15 cellular contexts compared by ENCODE assay signal in the genomic region with DNA sequence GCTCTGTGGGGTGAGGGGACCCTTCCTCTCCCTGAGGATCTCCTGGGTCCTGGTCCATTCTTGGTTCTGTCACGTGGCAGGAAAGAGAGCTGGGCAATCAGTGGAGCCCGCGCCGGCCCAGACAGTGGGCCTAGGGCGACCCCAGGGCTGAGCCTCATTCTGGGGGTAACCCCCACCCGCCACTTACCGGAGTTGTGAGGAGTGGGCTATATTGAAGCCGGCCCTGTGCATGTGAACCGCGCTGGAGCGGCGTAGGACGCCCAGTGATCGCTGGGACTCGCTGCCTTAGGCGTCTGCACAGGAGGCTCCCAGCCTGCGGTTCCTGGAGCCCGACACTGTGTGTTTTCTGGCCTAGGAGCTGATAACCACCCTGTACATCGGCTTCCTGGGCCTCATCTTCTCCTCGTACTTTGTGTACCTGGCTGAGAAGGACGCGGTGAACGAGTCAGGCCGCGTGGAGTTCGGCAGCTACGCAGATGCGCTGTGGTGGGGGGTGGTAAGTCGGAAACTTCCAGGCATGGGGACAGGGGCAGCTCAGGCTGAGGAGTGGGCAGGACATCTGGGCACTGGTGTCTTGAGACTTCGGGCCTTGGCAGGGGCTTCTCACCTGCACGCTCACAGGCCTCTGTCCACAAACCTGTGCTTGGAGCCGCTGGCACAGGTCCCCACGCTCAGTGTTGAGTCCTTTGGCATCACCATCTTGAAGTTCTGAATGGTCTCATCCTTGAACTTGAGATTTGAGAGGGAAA.
"Had no signal": no experiment of that assay in that cellular context is flagged by ENCODE, and none has a peak within 500 bp of the region (broad histone marks: within the 10 kb centered on the region; RNA-seq: fewer than 3 reads in every experiment).

No MANE protein-coding gene starts in this region.

- H3K27ac Mint-ChIP-seq: activated CD4-positive, alpha-beta memory T cell treated with anti-CD3 and anti-CD28 coated beads for 36 hours; memory B cell; natural killer cell treated with Interleukin-12 subunit alpha and Interleukin-12 subunit beta and Interleukin-15 and Interleukin-18, amount 100 ng/mL, for 72 hours; stimulated activated effector memory CD8-positive, alpha-beta T cell treated with anti-CD3 and anti-CD28 coated beads, Interleukin-12 subunit alpha, Interleukin-12 subunit beta, amount 100 ng/mL, for 72 hours had no signal

- H3K4me1 Mint-ChIP-seq: memory B cell; stimulated activated effector memory CD8-positive, alpha-beta T cell treated with anti-CD3 and anti-CD28 coated beads, Interleukin-12 subunit alpha, Interleukin-12 subunit beta, amount 100 ng/mL, for 72 hours had no signal

- H3K4me1 ChIP-seq: gastrocnemius medialis had no signal

- H3K4me3 Mint-ChIP-seq: activated CD4-positive, alpha-beta memory T cell treated with anti-CD3 and anti-CD28 coated beads for 36 hours; activated T-cell treated with anti-CD3 and anti-CD28 coated beads, Interleukin-2, amount 50 U/mL, for 4 hours; memory B cell; natural killer cell treated with Interleukin-12 subunit alpha and Interleukin-12 subunit beta and Interleukin-15 and Interleukin-18, amount 100 ng/mL, for 72 hours; stimulated activated effector memory CD8-positive, alpha-beta T cell treated with anti-CD3 and anti-CD28 coated beads, Interleukin-12 subunit alpha, Interleukin-12 subunit beta, amount 100 ng/mL, for 72 hours had no signal

- H3K27me3 Mint-ChIP-seq: activated CD4-positive, alpha-beta memory T cell treated with anti-CD3 and anti-CD28 coated beads for 36 hours; memory B cell; natural killer cell treated with Interleukin-12 subunit alpha and Interleukin-12 subunit beta and Interleukin-15 and Interleukin-18, amount 100 ng/mL, for 72 hours had no signal

- DNase-seq: activated CD4-positive, alpha-beta memory T cell treated with anti-CD3 and anti-CD28 coated beads for 36 hours; activated T-cell treated with anti-CD3 and anti-CD28 coated beads, Interleukin-2, amount 50 U/mL, for 4 hours; erythroblast; gastrocnemius medialis; nucleus accumbens; stimulated activated CD4-positive, alpha-beta T cell treated with anti-CD3 and anti-CD28 coated beads, Interleukin-12 subunit alpha, Interleukin-12 subunit beta, amount 100 ng/mL, for 4 hours; T1000 had no signal

- ATAC-seq: activated T-cell treated with anti-CD3 and anti-CD28 coated beads, Interleukin-2, amount 50 U/mL, for 4 hours; gastrocnemius medialis; heart right ventricle; natural killer cell treated with Interleukin-12 subunit alpha and Interleukin-12 subunit beta and Interleukin-15 and Interleukin-18, amount 100 ng/mL, for 72 hours; stimulated activated effector memory CD8-positive, alpha-beta T cell treated with anti-CD3 and anti-CD28 coated beads, Interleukin-12 subunit alpha, Interleukin-12 subunit beta, amount 100 ng/mL, for 72 hours had no signal

- H3K27me3 ChIP-seq: dorsolateral prefrontal cortex, gastrocnemius medialis, heart right ventricle had no signal

- H3K36me3 Mint-ChIP-seq: activated CD4-positive, alpha-beta memory T cell treated with anti-CD3 and anti-CD28 coated beads for 36 hours; natural killer cell treated with Interleukin-12 subunit alpha and Interleukin-12 subunit beta and Interleukin-15 and Interleukin-18, amount 100 ng/mL, for 72 hours; stimulated activated effector memory CD8-positive, alpha-beta T cell treated with anti-CD3 and anti-CD28 coated beads, Interleukin-12 subunit alpha, Interleukin-12 subunit beta, amount 100 ng/mL, for 72 hours had no signal

- H3K27ac ChIP-seq: dorsolateral prefrontal cortex, gastrocnemius medialis, heart right ventricle, prostate gland, SK-N-MC, thoracic aorta had no signal

- H3K9me3 ChIP-seq: gastrocnemius medialis, heart right ventricle, prostate gland, thoracic aorta had no signal

- H3K36me3 ChIP-seq: gastrocnemius medialis, prostate gland, thoracic aorta had no signal

- H3K4me3 ChIP-seq: dorsolateral prefrontal cortex, gastrocnemius medialis, heart right ventricle, prostate gland, SK-N-MC, thoracic aorta had no signal

- H3K9me3 Mint-ChIP-seq: activated CD4-positive, alpha-beta memory T cell treated with anti-CD3 and anti-CD28 coated beads for 36 hours; activated T-cell treated with anti-CD3 and anti-CD28 coated beads, Interleukin-2, amount 50 U/mL, for 4 hours; memory B cell; natural killer cell treated with Interleukin-12 subunit alpha and Interleukin-12 subunit beta and Interleukin-15 and Interleukin-18, amount 100 ng/mL, for 72 hours; stimulated activated effector memory CD8-positive, alpha-beta T cell treated with anti-CD3 and anti-CD28 coated beads, Interleukin-12 subunit alpha, Interleukin-12 subunit beta, amount 100 ng/mL, for 72 hours had no signal
